ENCODE assay signal across 11 cellular contexts in the genomic region with DNA sequence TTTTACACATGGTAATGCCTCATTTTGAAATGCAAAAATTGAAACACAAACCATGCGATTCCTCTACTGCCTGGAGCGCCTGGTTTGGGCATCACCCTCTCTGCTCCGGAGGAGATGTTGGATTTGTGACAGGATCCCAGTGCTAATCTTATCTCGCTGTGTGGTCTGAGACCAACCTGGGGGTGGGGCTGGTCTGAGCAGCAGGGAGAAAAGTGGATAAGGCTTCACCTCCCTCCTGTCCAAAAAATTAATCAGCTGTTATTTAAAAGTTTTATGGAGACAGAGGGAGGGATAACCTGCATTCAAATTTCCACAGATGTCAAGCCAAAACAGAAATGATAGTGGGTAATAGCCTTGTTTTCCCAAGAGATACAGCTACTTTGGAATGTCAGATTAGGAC.
"Had no signal": no experiment of that assay in that cellular context is flagged by ENCODE, and none has a peak within 500 bp of the region (broad histone marks: within the 10 kb centered on the region; RNA-seq: fewer than 3 reads in every experiment).

No MANE protein-coding gene starts in this region.

- H3K9me3 Mint-ChIP-seq: activated CD4-positive, alpha-beta memory T cell treated with anti-CD3 and anti-CD28 coated beads for 36 hours; activated T-cell treated with anti-CD3 and anti-CD28 coated beads, Interleukin-2, amount 50 U/mL, for 72 hours; stimulated activated memory B cell treated with anti-CD40 and anti-IgM and Interleukin-4, amounts not matched to agents 10 μg/mL and 1 μg/mL and 100 μg/mL, for 72 hours had no signal

- H3K4me3 ChIP-seq: dorsolateral prefrontal cortex, tibial nerve had no signal

- DNase-seq: activated CD4-positive, alpha-beta memory T cell treated with anti-CD3 and anti-CD28 coated beads for 36 hours; activated gamma-delta T cell treated with Interleukin-2 at 50 U/mL for 16 hours; activated T-cell treated with anti-CD3 and anti-CD28 coated beads, Interleukin-2, amount 50 U/mL, for 72 hours; aorta; dorsolateral prefrontal cortex; kidney; posterior cingulate gyrus; right cardiac atrium; T-helper 17 cell had no signal

- ATAC-seq: activated T-cell treated with anti-CD3 and anti-CD28 coated beads, Interleukin-2, amount 50 U/mL, for 72 hours; right cardiac atrium; stimulated activated memory B cell treated with anti-CD40 and anti-IgM and Interleukin-4, amounts not matched to agents 10 μg/mL and 1 μg/mL and 100 μg/mL, for 72 hours; T-helper 17 cell had no signal

- H3K27ac Mint-ChIP-seq: activated CD4-positive, alpha-beta memory T cell treated with anti-CD3 and anti-CD28 coated beads for 36 hours; activated T-cell treated with anti-CD3 and anti-CD28 coated beads, Interleukin-2, amount 50 U/mL, for 72 hours; stimulated activated memory B cell treated with anti-CD40 and anti-IgM and Interleukin-4, amounts not matched to agents 10 μg/mL and 1 μg/mL and 100 μg/mL, for 72 hours; T-helper 17 cell had no signal

- H3K27me3 Mint-ChIP-seq: activated CD4-positive, alpha-beta memory T cell treated with anti-CD3 and anti-CD28 coated beads for 36 hours; stimulated activated memory B cell treated with anti-CD40 and anti-IgM and Interleukin-4, amounts not matched to agents 10 μg/mL and 1 μg/mL and 100 μg/mL, for 72 hours; T-helper 17 cell had no signal

- H3K4me3 Mint-ChIP-seq: activated CD4-positive, alpha-beta memory T cell treated with anti-CD3 and anti-CD28 coated beads for 36 hours; activated T-cell treated with anti-CD3 and anti-CD28 coated beads, Interleukin-2, amount 50 U/mL, for 72 hours; stimulated activated memory B cell treated with anti-CD40 and anti-IgM and Interleukin-4, amounts not matched to agents 10 μg/mL and 1 μg/mL and 100 μg/mL, for 72 hours; T-helper 17 cell had no signal

- H3K27me3 ChIP-seq: dorsolateral prefrontal cortex, tibial nerve had no signal

- H3K4me1 ChIP-seq: tibial nerve had no signal

- H3K9me3 ChIP-seq: tibial nerve had no signal
